In genomic region chr11:20363149-20363499, GRCh38 we compare ENCODE assay signal across 8 cellular contexts. TPM values are rescaled to one million over a fixed set of nuclear protein-coding genes. Genes with fewer than 3 reads are reported as not detected.
DNase-seq lines count a peak whose midpoint lies in the region; ATAC-seq and TF ChIP-seq lines count a peak whose summit lies in the region.

No MANE protein-coding gene starts in this region.

- H3K27ac Mint-ChIP-seq in activated naive CD8-positive, alpha-beta T cell treated with anti-CD3 and anti-CD28 coated beads, Interleukin-2, amount 10 ng/mL, durations not matched to agents 7 days and 5 days: peak overlapping the region; percentile 93

- POLR2A ChIA-PET in activated naive CD8-positive, alpha-beta T cell treated with anti-CD3 and anti-CD28 coated beads, Interleukin-2, amount 10 ng/mL, durations not matched to agents 7 days and 5 days (lab: Charles Lee): interaction anchor here (1.4 to 1.7 kb wide), 3 partner anchors 8 to 26 kb away, joined by 3 to 7 read pairs (median 4); no protein-coding TSS in a partner anchor

- H3K4me3 Mint-ChIP-seq in activated naive CD8-positive, alpha-beta T cell treated with anti-CD3 and anti-CD28 coated beads, Interleukin-2, amount 10 ng/mL, durations not matched to agents 7 days and 5 days: peak overlapping the region; percentile 86

- no peaks in the 10 kb centered on the region for H3K27me3 ChIP-seq in left ventricle myocardium inferior (ENCODE audit: low read depth)
- H3K27me3 ChIP-seq in lung (ENCODE audit: control insufficient read depth, insufficient read depth): no peaks in the 10 kb centered on the region
- no peaks in the 10 kb centered on the region for H3K27me3 ChIP-seq in vagina

- TF ChIP-seq POLR2A in vagina (IDR thresholded peaks at IDR 0.05): no peak

- TF ChIP-seq CTCF in left ventricle myocardium inferior (IDR thresholded peaks at IDR 0.05; ENCODE audit: borderline replicate concordance) (no peak), lung (IDR thresholded peaks at IDR 0.05; ENCODE audit: control extremely low read depth, extremely low read depth) (no peak), vagina (IDR thresholded peaks at IDR 0.05) (no peak)

- H3K9me3 Mint-ChIP-seq in activated naive CD8-positive, alpha-beta T cell treated with anti-CD3 and anti-CD28 coated beads, Interleukin-2, amount 10 ng/mL, durations not matched to agents 7 days and 5 days: no peaks in the 10 kb centered on the region

- peaks cover 53% of the 10 kb centered on the region for H3K4me1 Mint-ChIP-seq in activated naive CD8-positive, alpha-beta T cell treated with anti-CD3 and anti-CD28 coated beads, Interleukin-2, amount 10 ng/mL, durations not matched to agents 7 days and 5 days

- no peaks in the 10 kb centered on the region for H3K27me3 Mint-ChIP-seq in activated naive CD8-positive, alpha-beta T cell treated with anti-CD3 and anti-CD28 coated beads, Interleukin-2, amount 10 ng/mL, durations not matched to agents 7 days and 5 days

- H3K36me3 Mint-ChIP-seq in activated naive CD8-positive, alpha-beta T cell treated with anti-CD3 and anti-CD28 coated beads, Interleukin-2, amount 10 ng/mL, durations not matched to agents 7 days and 5 days: peaks cover 25% of the 10 kb centered on the region

- H3K9me3 ChIP-seq in left ventricle myocardium inferior (replicated peaks): no peaks in the 10 kb centered on the region
- no peaks in the 10 kb centered on the region for H3K9me3 ChIP-seq in lung (ENCODE audit: control insufficient read depth in 2 of 2, insufficient read depth in 1 of 2, low read length in 1 of 2)
- no peaks in the 10 kb centered on the region for H3K9me3 ChIP-seq in vagina

- WGBS in lung, 2 donors: 61 to 76% methylated on average over 2 of the region's 2 CpGs

- peak overlapping the region; percentile 91 for H3K27ac ChIP-seq in left ventricle myocardium inferior (replicated peaks)
- peak overlapping the region in 1 of 2 donors; percentile 97 for H3K27ac ChIP-seq in lung (ENCODE audit: low read depth in 1 of 2, low read length in 1 of 2)
- H3K27ac ChIP-seq in vagina: peak overlapping the region; percentile 90

- no peak for ATAC-seq in activated naive CD8-positive, alpha-beta T cell treated with anti-CD3 and anti-CD28 coated beads, Interleukin-2, amount 10 ng/mL, durations not matched to agents 7 days and 5 days (ENCODE audit: low read depth)
- ATAC-seq in lung (ENCODE audit: insufficient read depth, low FRiP score): no peak

- H3K4me1 ChIP-seq in left ventricle myocardium inferior (peaks cover 46% of the 10 kb centered on the region), lung (ENCODE audit: control insufficient read depth in 2 of 2, insufficient read depth in 2 of 2, low read length in 2 of 2) (peaks cover 6 to 8% of the 10 kb centered on the region in 2 donors), vagina (peaks cover 34% of the 10 kb centered on the region)

- H3K36me3 ChIP-seq in left ventricle myocardium inferior (peaks cover 11% of the 10 kb centered on the region), lung (ENCODE audit: control insufficient read depth in 2 of 2, insufficient read depth in 2 of 2, low read length in 2 of 2) (peaks cover 0 to 5% of the 10 kb centered on the region in 2 donors), vagina (no peaks in the 10 kb centered on the region)

- DNase-seq in left ventricle myocardium inferior (no peak), cardiac septum (ENCODE audit: low spot score) (no peak), lung (ENCODE audit: low spot score) (no peak), vagina (ENCODE audit: extremely low spot score in 2 of 2) (no peak), DMS 273 (lab: John Stamatoyannopoulos, UW; ENCODE audit: unreplicated experiment) (no peak), midbrain (lab: John Stamatoyannopoulos, UW) (no peak), NAMALWA (ENCODE audit: low spot score) (no peak)
- no peak for DNase-seq in activated naive CD8-positive, alpha-beta T cell treated with anti-CD3 and anti-CD28 coated beads, Interleukin-2, amount 10 ng/mL, durations not matched to agents 7 days and 5 days

- H3K4me3 ChIP-seq in left ventricle myocardium inferior (peak overlapping the region; percentile 98), lung (peak overlapping the region; percentile 99), vagina (peak overlapping the region; percentile 82 to 99)

- intact Hi-C loops in left ventricle myocardium inferior (cut with micrococcal nuclease): no loop called here
- intact Hi-C loops in cardiac septum (cut with DNase I): no loop called here
- intact Hi-C loops in vagina (cut with DNase I): no loop called here

RNA-seq across cellular contexts. Expression of gene HTATIP2, which starts 0.4 kb away (rescaled TPM):
- total RNA-seq in left ventricle myocardium inferior: 17.4 TPM
- total RNA-seq in cardiac septum: 20.1 TPM
- 10 to 100 TPM; 46.1 to 50.9 TPM for total RNA-seq in activated naive CD8-positive, alpha-beta T cell treated with anti-CD3 and anti-CD28 coated beads, Interleukin-2, amount 10 ng/mL, durations not matched to agents 7 days and 5 days
- 10 to 100 TPM in 1 of 2 donors, 1 to 10 TPM in 1; 9.3 to 40.1 TPM for total RNA-seq in lung
- polyA plus RNA-seq in lung: 10 to 100 TPM; 39.1 to 69.3 TPM
- total RNA-seq in vagina: 35.1 TPM

RNA-seq across cellular contexts. Expression of gene PRMT3, which starts 24.4 kb away (rescaled TPM):
- total RNA-seq in left ventricle myocardium inferior (11.4 TPM), cardiac septum (9.7 TPM), lung (10 to 100 TPM; 12.3 to 19.7 TPM), vagina (17.7 TPM)
- 10 to 100 TPM; 15.8 to 16.2 TPM for total RNA-seq in activated naive CD8-positive, alpha-beta T cell treated with anti-CD3 and anti-CD28 coated beads, Interleukin-2, amount 10 ng/mL, durations not matched to agents 7 days and 5 days
- polyA plus RNA-seq in lung: 1 to 10 TPM; 8.2 to 8.3 TPM
